Comparison of ENCODE assay signal across 12 cellular contexts in the genomic region with DNA sequence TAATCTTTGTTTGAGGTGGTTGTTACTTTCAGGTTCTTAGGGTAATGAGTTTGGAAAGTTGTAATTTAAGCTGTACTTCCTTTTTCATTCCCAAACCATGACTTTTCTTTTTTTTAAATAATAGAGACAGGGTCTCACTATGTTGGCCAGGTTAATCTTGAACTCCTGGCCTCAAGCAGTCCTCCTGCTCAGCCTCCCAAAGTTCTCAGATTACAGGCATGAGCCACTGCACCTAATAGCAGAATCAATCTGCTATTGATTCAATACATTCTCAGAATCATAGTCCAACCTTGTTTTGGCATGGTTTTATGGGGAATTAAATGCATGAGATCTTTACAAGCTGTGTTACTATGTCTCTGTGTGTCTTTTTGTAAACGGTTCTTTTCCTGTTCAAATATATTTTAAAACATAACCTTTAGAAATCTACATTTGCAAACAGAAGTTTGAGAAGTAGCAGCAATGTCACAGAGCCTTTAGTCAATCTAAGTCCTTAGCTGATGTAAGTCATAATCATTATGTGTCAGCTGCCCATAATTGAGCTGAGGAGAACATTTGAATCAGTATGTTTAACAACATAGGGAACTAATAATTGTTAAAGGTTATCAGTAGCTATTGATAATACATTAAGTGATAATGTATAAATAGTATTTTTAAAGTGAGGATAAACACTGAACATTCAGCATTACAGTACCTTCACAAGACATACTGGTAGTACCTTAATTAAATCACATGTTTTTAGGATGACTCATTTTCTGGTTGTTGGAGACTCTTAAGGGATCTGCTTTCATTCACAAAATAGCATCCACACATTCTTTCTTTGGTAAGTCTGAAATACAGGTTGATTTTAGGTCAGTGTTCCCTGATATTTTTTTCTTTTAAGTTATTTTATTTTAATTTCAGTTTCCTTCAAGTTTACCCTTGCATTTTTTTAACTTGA. TPM values are rescaled to one million over a fixed set of nuclear protein-coding genes. Genes with fewer than 3 reads are reported as not detected.
DNase-seq lines count a peak whose midpoint lies in the region; ATAC-seq, FAIRE-seq and TF ChIP-seq lines count a peak whose summit lies in the region.
"Had no signal": no experiment of that assay in that cellular context is flagged by ENCODE, and none has a peak within 500 bp of the region (broad histone marks: within the 10 kb centered on the region; RNA-seq: fewer than 3 reads in every experiment).

No MANE protein-coding gene starts in this region.

- H3K9ac ChIP-seq in KMS-11: no peak overlapping the region
- no peak overlapping the region for H3K9ac ChIP-seq in K562 (ENCODE audit: insufficient read depth in 1 of 2, low read depth in 2 of 2, low read length in 2 of 2)
- no peak overlapping the region for H3K9ac ChIP-seq in mesendoderm (ENCODE audit: low read length)

- no peak overlapping the region for H3K4me3 ChIP-seq in KMS-11 (IDR thresholded peaks at IDR 0.05; ENCODE audit: insufficient read depth, low read depth, low read length)
- no peak overlapping the region for H3K4me3 ChIP-seq in K562
- H3K4me3 ChIP-seq in mesendoderm (ENCODE audit: low read length): no peak overlapping the region
- no peak overlapping the region for H3K4me3 ChIP-seq in transverse colon
- H3K4me3 ChIP-seq: left ventricle myocardium inferior had no signal

- TF ChIP-seq CTCF in KMS-11 (conservative IDR thresholded peaks at IDR 0.05; ENCODE audit: low read depth, low read length) (no peak), K562 (IDR thresholded peaks at IDR 0.05 in 2 of 3, conservative IDR thresholded peaks at IDR 0.05 in 1 of 3; ENCODE audit: insufficient read depth in 2 of 3, low read depth in 1 of 3, low read length in 3 of 3) (no peak), transverse colon (IDR thresholded peaks at IDR 0.05) (no peak)

- H3K36me3 ChIP-seq in KMS-11 (ENCODE audit: insufficient read depth) (no peaks in the 10 kb centered on the region), K562 (ENCODE audit: control insufficient read depth, insufficient read depth, low read length) (no peaks in the 10 kb centered on the region), mesendoderm (ENCODE audit: control insufficient read depth, insufficient read depth, low read length) (no peaks in the 10 kb centered on the region), transverse colon (no peaks in the 10 kb centered on the region)

- H2BK5ac ChIP-seq in mesendoderm (ENCODE audit: low read length): no peak overlapping the region

- no peaks in the 10 kb centered on the region for H3K9me1 ChIP-seq in K562 (ENCODE audit: control insufficient read depth, insufficient read depth, low read length)

- H2AK5ac ChIP-seq in mesendoderm (ENCODE audit: low read length): no peak overlapping the region

- H3K27ac ChIP-seq in KMS-11 (no peak overlapping the region), K562 (ENCODE audit: extremely low read depth, low read depth, low read length) (no peak overlapping the region), mesendoderm (ENCODE audit: low read depth, low read length) (no peak overlapping the region), transverse colon (no peak overlapping the region)
- H3K27ac ChIP-seq: left ventricle myocardium inferior had no signal

- TF ChIP-seq POLR2A in K562 (conservative IDR thresholded peaks at IDR 0.05) (no peak), transverse colon (IDR thresholded peaks at IDR 0.05) (no peak)

- TF ChIP-seq RAD21 in K562 (CRISPR knock-in tag; conservative IDR thresholded peaks at IDR 0.05 in 1 of 2, IDR thresholded peaks at IDR 0.05 in 1 of 2): no peak

- in situ Hi-C loops in K562 (cut with MboI) (no loop called here), transverse colon (cut with MboI; ENCODE audit: low pct_ligation_motif_present in 1 of 4, low pct_unique_long_range_greater_than_20kb in 1 of 4, low sequenced_read_pairs in 3 of 4) (no loop called here)

- no peaks in the 10 kb centered on the region for H3K9me3 ChIP-seq in K562 (replicated peaks; ENCODE audit: control insufficient read depth, insufficient read depth, low read depth, low read length)
- H3K9me3 ChIP-seq in transverse colon: no peaks in the 10 kb centered on the region
- H3K9me3 ChIP-seq: left ventricle myocardium inferior had no signal

- H3K23ac ChIP-seq in mesendoderm (ENCODE audit: low read length): no peak overlapping the region

- CTCF ChIA-PET in K562 (lab: Yijun Ruan, JAX; ENCODE audit: low intra/inter-chr PET ratio): no interaction called here

- DNase-seq in ELR (ENCODE audit: low read depth) (peak; percentile 76), K562 (ENCODE audit: extremely low read depth in 1 of 4, low spot score in 3 of 4) (no peak), mesendoderm (peak; percentile 82), transverse colon (no peak), NCI-H1694 (lab: John Stamatoyannopoulos, UW) (no peak), Right ventricle myocardium inferior (ENCODE audit: missing footprints) (no peak), HK-2 (ENCODE audit: unreplicated experiment) (no peak)
- DNase-seq: activated naive CD4-positive, alpha-beta T cell treated with anti-CD3 and anti-CD28 coated beads, Interleukin-2, amount 50 U/mL, for 16 hours; DMS79; left ventricle myocardium inferior had no signal

- H2BK15ac ChIP-seq in mesendoderm (replicated peaks; ENCODE audit: low read depth): no peak overlapping the region

- H2AFZ ChIP-seq in KMS-11 (ENCODE audit: low read depth) (no peak overlapping the region), K562 (ENCODE audit: low read depth, low read length) (no peak overlapping the region)

- H2BK120ac ChIP-seq in mesendoderm (ENCODE audit: low read depth, low read length): no peak overlapping the region

- POLR2A ChIA-PET in K562 (lab: Yijun Ruan, JAX): interaction anchor here (0.7 to 1.1 kb wide), 2 partner anchors 9 to 138 kb away, joined by 4 to 5 read pairs; a partner anchor contains a TSS

- H3K79me1 ChIP-seq in mesendoderm (ENCODE audit: low read length): no peaks in the 10 kb centered on the region

- H3K4ac ChIP-seq in mesendoderm (ENCODE audit: low read depth, low read length): no peak overlapping the region

- 0% methylated on average over 1 of the region's 1 CpG for WGBS in K562 (ENCODE audit: insufficient coverage, low coverage, missing lambda C conversion rate)
- WGBS in mesendoderm (ENCODE audit: extremely low coverage, insufficient coverage, low lambda C conversion rate): no CpG with 5 or more reads among the region's 1 CpG
- WGBS in transverse colon (ENCODE audit: low coverage in 1 of 2), 2 donors: 34 to 44% methylated on average over 1 of the region's 1 CpG

- no peak overlapping the region for H3K56ac ChIP-seq in mesendoderm (ENCODE audit: low read length)

- peak overlapping the region; percentile 10; the same call in 1 of the 2 replicates for H3K4me2 ChIP-seq in KMS-11
- no peak overlapping the region for H3K4me2 ChIP-seq in K562 (ENCODE audit: insufficient read depth, low read length)
- no peak overlapping the region for H3K4me2 ChIP-seq in mesendoderm (ENCODE audit: low read length)

- H3K27me3 ChIP-seq in KMS-11 (ENCODE audit: insufficient read depth, low read depth) (no peaks in the 10 kb centered on the region), K562 (ENCODE audit: control insufficient read depth in 2 of 2, insufficient read depth in 2 of 2, low read length in 2 of 2) (no peaks in the 10 kb centered on the region), mesendoderm (ENCODE audit: insufficient read depth, low read length, poor library complexity) (no peaks in the 10 kb centered on the region), transverse colon (no peaks in the 10 kb centered on the region)

- H3K79me2 ChIP-seq in KMS-11 (ENCODE audit: insufficient read depth, low read depth): peaks cover 15% of the 10 kb centered on the region; the same call in 1 of the 2 replicates
- H3K79me2 ChIP-seq in K562 (ENCODE audit: control insufficient read depth, insufficient read depth, low read length): no peaks in the 10 kb centered on the region
- no peaks in the 10 kb centered on the region for H3K79me2 ChIP-seq in mesendoderm (ENCODE audit: control insufficient read depth, insufficient read depth, low read length)

- no peak for TF ChIP-seq EP300 in K562 (IDR thresholded peaks at IDR 0.05; ENCODE audit: low read length)
- no peak for TF ChIP-seq EP300 in transverse colon (IDR thresholded peaks at IDR 0.05; ENCODE audit: low read depth)

- H4K8ac ChIP-seq in mesendoderm (ENCODE audit: low read depth, low read length): no peak overlapping the region

- FAIRE-seq in K562 (lab: Jason Lieb, UNC): no peak
- FAIRE-seq: endometrium had no signal

- H4K20me1 ChIP-seq in KMS-11 (ENCODE audit: insufficient read depth): no peaks in the 10 kb centered on the region
- no peaks in the 10 kb centered on the region for H4K20me1 ChIP-seq in K562 (replicated peaks; ENCODE audit: control insufficient read depth, insufficient read depth, low read length)

- intact Hi-C loops in K562 (cut with micrococcal nuclease): no loop called here
- intact Hi-C loops in transverse colon (cut with DNase I; ENCODE audit: low total_unique reads): no loop called here
- intact Hi-C loops in Right ventricle myocardium inferior (cut with DNase I): no loop called here

- BruUV-seq in K562 (replicated peaks; lab: Mats Ljungman, UMichigan): no TSS peak

- no peak overlapping the region for H3K18ac ChIP-seq in mesendoderm (ENCODE audit: low read length)

- peaks cover 47% of the 10 kb centered on the region for H3K4me1 ChIP-seq in KMS-11 (ENCODE audit: low read depth, poor library complexity, severe bottlenecking)
- peaks cover 0 to 11% of the 10 kb centered on the region in 2 experiments; a peak in 3 of 5 replicates for H3K4me1 ChIP-seq in K562 (replicated peaks in 1 of 2; ENCODE audit: control insufficient read depth in 2 of 2, insufficient read depth in 2 of 2, low read length in 2 of 2)
- no peaks in the 10 kb centered on the region for H3K4me1 ChIP-seq in mesendoderm (ENCODE audit: control insufficient read depth, low read depth, low read length)
- peaks cover 0 to 19% (median 12%) of the 10 kb centered on the region in 4 donors for H3K4me1 ChIP-seq in transverse colon

- ATAC-seq in K562: 0 out of 3 replicates have a peak, but pooled peaks have one; percentile 26
- ATAC-seq in Right ventricle myocardium inferior: no peak

- no peak overlapping the region for H4K5ac ChIP-seq in mesendoderm (ENCODE audit: low read length)

RNA-seq across cellular contexts. Expression of a gene that starts 8.8 kb away (rescaled TPM):
- total RNA-seq in K562 (2011; cell fraction: chromatin; rRNA removed; ENCODE audit: low replicate concordance): 8.9 and 19.4 TPM in 2 replicates
- 2.9 and 3.0 TPM in 2 replicates for total RNA-seq in K562 (2011; cell fraction: nucleolus; rRNA removed)
- 6.8 and 9.2 TPM in 2 replicates for total RNA-seq in K562 (2011; cell fraction: nucleoplasm; rRNA removed)
- total RNA-seq in K562 (2014; rRNA removed): 3.3 and 3.7 TPM in 2 replicates
- 5.6 and 7.3 TPM in 2 replicates for total RNA-seq in K562 (2014; rRNA removed; fragmentation: Illumina TruSeq; extraction: Trizol)
- total RNA-seq in K562 (2015; rRNA removed; fragmentation: Illumina TruSeq; extraction: Trizol): 5.3 and 5.9 TPM in 2 replicates
- 5.4 and 6.3 TPM in 2 replicates for total RNA-seq in K562 (2021)
- 5.0 and 6.4 TPM in 2 replicates for polyA plus RNA-seq in K562 (2011; rRNA removed)
- polyA plus RNA-seq in K562 (2011; cell fraction: cytosol; rRNA removed): 1.8 and 3.4 TPM in 2 replicates
- polyA plus RNA-seq in K562 (2011; cell fraction: nucleus; rRNA removed): 5.3 and 5.7 TPM in 2 replicates
- polyA plus RNA-seq in K562 (2012): 4.1 and 5.4 TPM in 2 replicates
- polyA plus RNA-seq in K562 (2014; fragmentation: Illumina TruSeq; extraction: Trizol): 5.7 and 6.0 TPM in 2 replicates
- 1 to 10 TPM; 1.6 to 1.7 TPM for polyA plus RNA-seq in K562 (2014; fragmentation: Nextera tagmentation; extraction: Ambion mirVana)
- 5.7 and 6.1 TPM in 2 replicates for polyA plus RNA-seq in K562 (2014; rRNA removed)
- polyA minus RNA-seq in K562 (2011; rRNA and poly(A)+ RNA removed): 6.6 and 9.7 TPM in 2 replicates
- 3.0 and 3.6 TPM in 2 replicates for polyA minus RNA-seq in K562 (2011; cell fraction: cytosol; rRNA and poly(A)+ RNA removed)
- polyA minus RNA-seq in K562 (2011; cell fraction: nucleus; rRNA and poly(A)+ RNA removed): 4.0 and 10.0 TPM in 2 replicates
- polyA plus RNA-seq in mesendoderm (2013, experiment 1 of 2): 91.3 TPM
- polyA plus RNA-seq in mesendoderm (2013, experiment 2 of 2): 93.7 TPM
- total RNA-seq in transverse colon: 10 to 100 TPM; 11.6 to 24.6 (median 16.6) TPM
- total RNA-seq in Right ventricle myocardium inferior: 4.0 TPM

Comparison
In these comparisons a context has a peak if more than half of its experiments do, and no peak if none do; other contexts are left out.
1. DNase-seq: peak in ELR (single experiment) and mesendoderm (single experiment); none in K562 (0 of 4), transverse colon (single experiment), NCI-H1694 (single experiment), Right ventricle myocardium inferior (single experiment) and HK-2 (single experiment).